In the genomic region with DNA sequence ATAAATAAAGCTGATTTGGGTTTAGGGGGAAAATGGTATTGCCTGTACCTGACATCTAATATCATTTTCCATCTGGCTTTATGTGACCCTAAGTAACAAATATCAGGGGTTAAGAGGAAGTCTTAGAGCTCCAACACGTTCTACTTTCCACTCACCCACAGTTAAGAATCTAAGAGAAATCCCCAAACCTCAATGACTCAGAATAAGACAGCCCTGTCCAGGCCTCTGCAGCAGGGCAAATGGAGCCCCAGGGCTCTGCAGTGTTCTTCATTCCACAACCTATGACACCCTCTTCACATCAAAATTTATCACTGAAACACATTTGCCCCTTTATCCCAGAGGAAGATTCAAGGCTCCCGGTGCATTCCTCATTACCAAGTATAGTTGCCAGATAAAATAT, we compare ENCODE assay signal across 8 cellular contexts. TPM values are rescaled to one million over a fixed set of nuclear protein-coding genes. Genes with fewer than 3 reads are reported as not detected.
A peak's percentile ranks its signal among the peaks of the same experiment; 100 is the strongest.
DNase-seq lines count a peak whose midpoint lies in the region; ATAC-seq, FAIRE-seq and TF ChIP-seq lines count a peak whose summit lies in the region.

No MANE protein-coding gene starts in this region.

- no peaks in the 10 kb centered on the region for H3K36me3 Mint-ChIP-seq in dendritic cell treated with granulocyte-macrophage colony-stimulating factor and Interleukin-4, amounts not matched to agents 40 ng/mL and 50 ng/mL, for 4 days (ENCODE audit: low read depth)
- H3K36me3 Mint-ChIP-seq in H9 (ENCODE audit: insufficient read depth in 1 of 3, low read depth in 3 of 3) = no peaks in the 10 kb centered on the region; a peak in 1 of 7 replicates

- no peak for TF ChIP-seq CTCF in KMS-11 (conservative IDR thresholded peaks at IDR 0.05; ENCODE audit: low read depth, low read length)
- TF ChIP-seq CTCF in H9 (conservative IDR thresholded peaks at IDR 0.05) = no peak
- no peak for TF ChIP-seq CTCF in BE2C (IDR thresholded peaks at IDR 0.05; ENCODE audit: low read depth, low read length)

- no peak overlapping the region for H2BK20ac ChIP-seq in H9 (ENCODE audit: low read depth, low read length, poor library complexity, severe bottlenecking)

- peak overlapping the region; percentile 20; the same call in 1 of the 2 replicates for H3K27ac ChIP-seq in KMS-11
- no peak overlapping the region for H3K27ac ChIP-seq in H9 (ENCODE audit: insufficient read length, low read depth, low read length)

- peaks cover 60% of the 10 kb centered on the region for H3K4me1 ChIP-seq in KMS-11 (ENCODE audit: low read depth, poor library complexity, severe bottlenecking)
- no peaks in the 10 kb centered on the region for H3K4me1 ChIP-seq in H9 (ENCODE audit: insufficient read depth, low read length)
- H3K4me1 ChIP-seq in BE2C = no peaks in the 10 kb centered on the region

- H3K36me3 ChIP-seq in KMS-11 (ENCODE audit: insufficient read depth) (no peaks in the 10 kb centered on the region), BE2C (no peaks in the 10 kb centered on the region)

- peaks cover 3% of the 10 kb centered on the region for H3K27me3 Mint-ChIP-seq in dendritic cell treated with granulocyte-macrophage colony-stimulating factor and Interleukin-4, amounts not matched to agents 40 ng/mL and 50 ng/mL, for 4 days
- H3K27me3 Mint-ChIP-seq in H9 (ENCODE audit: low read depth) = no peaks in the 10 kb centered on the region

- peak; percentile 97 for ATAC-seq in GM21737 (IDR thresholded peaks at IDR 0.05; ENCODE audit: unreplicated experiment)

- H3K4ac ChIP-seq in H9 (ENCODE audit: low read depth, low read length) = no peak overlapping the region

- H3K9me3 ChIP-seq in H9 (ENCODE audit: control insufficient read depth, low read depth, low read length) (no peaks in the 10 kb centered on the region), BE2C (no peaks in the 10 kb centered on the region)

- no peak for TF ChIP-seq POLR2A in GM12892 (IDR thresholded peaks at IDR 0.05; ENCODE audit: low read depth, low read length)

- H3K4me3 ChIP-seq in KMS-11 (IDR thresholded peaks at IDR 0.05; ENCODE audit: insufficient read depth, low read depth, low read length) (no peak overlapping the region), BE2C (ENCODE audit: low read depth, low read length) (no peak overlapping the region)

- no peak for DNase-seq in GM12892 (ENCODE audit: insufficient read length)
- no peak for DNase-seq in H9
- DNase-seq in 8988T = no peak
- no peak for DNase-seq in BE2C
- no peak for DNase-seq in KG1 (lab: John Stamatoyannopoulos, UW)

- no peak overlapping the region for H2BK120ac ChIP-seq in H9 (ENCODE audit: low read depth, low read length, poor library complexity, severe bottlenecking)

- peaks cover 40% of the 10 kb centered on the region for H3K4me1 Mint-ChIP-seq in dendritic cell treated with granulocyte-macrophage colony-stimulating factor and Interleukin-4, amounts not matched to agents 40 ng/mL and 50 ng/mL, for 4 days (ENCODE audit: low read depth)
- H3K4me1 Mint-ChIP-seq in H9 = peaks cover 13% of the 10 kb centered on the region in 2 experiments

- H2BK5ac ChIP-seq in H9 (ENCODE audit: insufficient read length, low read length) = no peak overlapping the region

- H3K14ac ChIP-seq in H9 (ENCODE audit: insufficient read depth, low read length) = no peak overlapping the region

- H4K20me1 ChIP-seq in KMS-11 (ENCODE audit: insufficient read depth) = no peaks in the 10 kb centered on the region
- no peaks in the 10 kb centered on the region for H4K20me1 ChIP-seq in H9 (ENCODE audit: control insufficient read depth, insufficient read depth, insufficient read length)

- no peak overlapping the region for H2AK5ac ChIP-seq in H9 (ENCODE audit: insufficient read length, low read length)

- peak; percentile 67 for FAIRE-seq in GM12892 (lab: Jason Lieb, UNC)

- H3K9me3 Mint-ChIP-seq in dendritic cell treated with granulocyte-macrophage colony-stimulating factor and Interleukin-4, amounts not matched to agents 40 ng/mL and 50 ng/mL, for 4 days = peaks cover 9% of the 10 kb centered on the region
- H3K9me3 Mint-ChIP-seq in H9 = no peaks in the 10 kb centered on the region

- no peak overlapping the region for H2AFZ ChIP-seq in KMS-11 (ENCODE audit: low read depth)
- no peak overlapping the region for H2AFZ ChIP-seq in H9 (ENCODE audit: low read length)

- no peaks in the 10 kb centered on the region for H3K27me3 ChIP-seq in KMS-11 (ENCODE audit: insufficient read depth, low read depth)
- no peaks in the 10 kb centered on the region for H3K27me3 ChIP-seq in H9 (ENCODE audit: insufficient read depth, low read length)
- no peaks in the 10 kb centered on the region for H3K27me3 ChIP-seq in BE2C

- H3K56ac ChIP-seq in H9 (ENCODE audit: insufficient read length, low read depth, low read length) = no peak overlapping the region

- no peaks in the 10 kb centered on the region for H3K79me1 ChIP-seq in H9 (ENCODE audit: insufficient read depth, low read depth, low read length, poor library complexity, severe bottlenecking)

- H3K79me2 ChIP-seq in KMS-11 (ENCODE audit: insufficient read depth, low read depth) (no peaks in the 10 kb centered on the region), H9 (ENCODE audit: insufficient read depth, low read length) (no peaks in the 10 kb centered on the region)

- no peak overlapping the region for H4K8ac ChIP-seq in H9 (replicated peaks; ENCODE audit: insufficient read length, low read depth, low read length)

- H3K18ac ChIP-seq in H9 (ENCODE audit: insufficient read length, low read depth, low read length) = no peak overlapping the region

- intact Hi-C loops in dendritic cell treated with granulocyte-macrophage colony-stimulating factor and Interleukin-4, amounts not matched to agents 40 ng/mL and 50 ng/mL, for 4 days (cut with micrococcal nuclease) = no loop called here

- H3K4me2 ChIP-seq in KMS-11 (peak overlapping the region; percentile 36; the same call in 1 of the 2 replicates), H9 (ENCODE audit: insufficient read depth, insufficient read length, low read length) (no peak overlapping the region)

- no CpG with 5 or more reads among the region's 2 CpGs for WGBS in H9 (ENCODE audit: extremely low coverage, insufficient read length, low lambda C conversion rate)

- no peaks in the 10 kb centered on the region for H3K23me2 ChIP-seq in H9 (ENCODE audit: insufficient read length, low read depth, low read length, poor library complexity, severe bottlenecking)

- no peak overlapping the region for H4K5ac ChIP-seq in H9 (ENCODE audit: insufficient read length, low read depth, low read length)

- peak overlapping the region; percentile 18 for H3K27ac Mint-ChIP-seq in dendritic cell treated with granulocyte-macrophage colony-stimulating factor and Interleukin-4, amounts not matched to agents 40 ng/mL and 50 ng/mL, for 4 days
- H3K27ac Mint-ChIP-seq in H9 = no peak overlapping the region

- no peak overlapping the region for H2BK15ac ChIP-seq in H9 (ENCODE audit: low read depth, low read length)

- H2BK12ac ChIP-seq in H9 (ENCODE audit: insufficient read length, low read depth, low read length) = no peak overlapping the region

- H3K23ac ChIP-seq in H9 (ENCODE audit: insufficient read length, low read depth, low read length) = no peak overlapping the region

- H3K4me3 Mint-ChIP-seq in dendritic cell treated with granulocyte-macrophage colony-stimulating factor and Interleukin-4, amounts not matched to agents 40 ng/mL and 50 ng/mL, for 4 days = no peak overlapping the region
- H3K4me3 Mint-ChIP-seq in H9 = no peak overlapping the region

- H3K9ac ChIP-seq in KMS-11 (no peak overlapping the region), H9 (ENCODE audit: extremely low read depth, insufficient read length, low read length) (no peak overlapping the region)

- no peak overlapping the region for H3T11ph ChIP-seq in H9 (ENCODE audit: low read length)

- no peak overlapping the region for H4K91ac ChIP-seq in H9 (ENCODE audit: insufficient read length, low read depth, low read length)

RNA-seq across cellular contexts. Expression of a gene that starts 20.3 kb away (rescaled TPM):
- 0.95 TPM for polyA plus RNA-seq in GM12892 (2012; ENCODE audit: missing spikeins)
- total RNA-seq in H9 (2021) = 1.4 and 1.6 TPM in 2 replicates
- polyA plus RNA-seq in BE2C (2012; ENCODE audit: insufficient read depth, insufficient read length, low read depth) = 1.4 TPM
